Comparison of ENCODE assay signal across 19 cellular contexts in genomic region chr12:162467-163307, GRCh38. TPM values are rescaled to one million over a fixed set of nuclear protein-coding genes. Genes with fewer than 3 reads are reported as not detected.
DNase-seq lines count a peak whose midpoint lies in the region; ATAC-seq and TF ChIP-seq lines count a peak whose summit lies in the region.
"Had no signal": no experiment of that assay in that cellular context is flagged by ENCODE, and none has a peak within 500 bp of the region (broad histone marks: within the 10 kb centered on the region; RNA-seq: fewer than 3 reads in every experiment).

No MANE protein-coding gene starts in this region.

- H3K9me2 ChIP-seq in GM23338 (ENCODE audit: insufficient read depth): no peaks in the 10 kb centered on the region

- H3K27ac ChIP-seq in GM23338 (ENCODE audit: low read depth) (no peak overlapping the region), testis (no peak overlapping the region), prostate gland (no peak overlapping the region)
- H3K27ac ChIP-seq: gastroesophageal sphincter, uterus had no signal

- H3F3A ChIP-seq in GM23338 (replicated peaks; ENCODE audit: low read depth): no peaks in the 10 kb centered on the region

- H3K9me3 Mint-ChIP-seq in GM23338: peaks cover 3% of the 10 kb centered on the region; the same call in 1 of the 3 replicates
- no peaks in the 10 kb centered on the region for H3K9me3 Mint-ChIP-seq in activated naive CD8-positive, alpha-beta T cell treated with anti-CD3 and anti-CD28 coated beads for 36 hours
- H3K9me3 Mint-ChIP-seq: activated CD4-positive, alpha-beta T cell treated with anti-CD3 and anti-CD28 coated beads, Interleukin-2, amount 10 ng/mL, durations not matched to agents 7 days and 5 days had no signal

- no peak overlapping the region for H3K4me2 ChIP-seq in GM23338

- H3K9me3 ChIP-seq in testis: no peaks in the 10 kb centered on the region
- H3K9me3 ChIP-seq in prostate gland: no peaks in the 10 kb centered on the region
- H3K9me3 ChIP-seq: gastroesophageal sphincter, uterus had no signal

- ATAC-seq in GM23338: peak; percentile 48
- ATAC-seq: gastroesophageal sphincter had no signal

- H3K27me3 ChIP-seq in GM23338 (ENCODE audit: insufficient read depth) (no peaks in the 10 kb centered on the region), testis (no peaks in the 10 kb centered on the region), prostate gland (replicated peaks; ENCODE audit: insufficient read depth) (no peaks in the 10 kb centered on the region)
- H3K27me3 ChIP-seq: uterus had no signal

- H3K36me3 ChIP-seq in GM23338 (ENCODE audit: insufficient read depth) (no peaks in the 10 kb centered on the region), testis (ENCODE audit: low read depth, missing control alignments) (no peaks in the 10 kb centered on the region), prostate gland (no peaks in the 10 kb centered on the region)
- H3K36me3 ChIP-seq: gastroesophageal sphincter, uterus had no signal

- H2AFZ ChIP-seq in GM23338: no peak overlapping the region

- H3K27me3 Mint-ChIP-seq in GM23338 (ENCODE audit: insufficient read depth, low read depth, poor library complexity): peaks cover 16% of the 10 kb centered on the region
- H3K27me3 Mint-ChIP-seq in activated naive CD8-positive, alpha-beta T cell treated with anti-CD3 and anti-CD28 coated beads for 36 hours: no peaks in the 10 kb centered on the region
- H3K27me3 Mint-ChIP-seq: activated CD4-positive, alpha-beta T cell treated with anti-CD3 and anti-CD28 coated beads, Interleukin-2, amount 10 ng/mL, durations not matched to agents 7 days and 5 days had no signal

- intact Hi-C loops in testis (cut with DNase I; ENCODE audit: low total_unique reads): no loop called here
- intact Hi-C loops in prostate gland (cut with DNase I): no loop called here

- H3K4me1 ChIP-seq in GM23338 (ENCODE audit: insufficient read depth) (no peaks in the 10 kb centered on the region; the same call in 1 of the 2 replicates), testis (no peaks in the 10 kb centered on the region), prostate gland (replicated peaks) (no peaks in the 10 kb centered on the region)
- H3K4me1 ChIP-seq: gastroesophageal sphincter, uterus had no signal

- H3K4me1 Mint-ChIP-seq in GM23338: peaks cover 18% of the 10 kb centered on the region
- no peaks in the 10 kb centered on the region for H3K4me1 Mint-ChIP-seq in activated naive CD8-positive, alpha-beta T cell treated with anti-CD3 and anti-CD28 coated beads for 36 hours
- H3K4me1 Mint-ChIP-seq: activated CD4-positive, alpha-beta T cell treated with anti-CD3 and anti-CD28 coated beads, Interleukin-2, amount 10 ng/mL, durations not matched to agents 7 days and 5 days had no signal

- no peaks in the 10 kb centered on the region; the same call in 1 of the 2 replicates for H4K20me1 ChIP-seq in GM23338 (replicated peaks; ENCODE audit: insufficient read depth)

- no peaks in the 10 kb centered on the region; the same call in 2 of the 3 replicates for H3K36me3 Mint-ChIP-seq in GM23338 (ENCODE audit: low read depth)
- no peaks in the 10 kb centered on the region for H3K36me3 Mint-ChIP-seq in activated naive CD8-positive, alpha-beta T cell treated with anti-CD3 and anti-CD28 coated beads for 36 hours

- TF ChIP-seq POLR2A in erythroblast (IDR thresholded peaks at IDR 0.05; ENCODE audit: low read length) (no peak), testis (IDR thresholded peaks at IDR 0.05) (no peak), prostate gland (IDR thresholded peaks at IDR 0.05) (no peak)

- H3K27ac Mint-ChIP-seq in GM23338: no peak overlapping the region
- no peak overlapping the region for H3K27ac Mint-ChIP-seq in activated naive CD8-positive, alpha-beta T cell treated with anti-CD3 and anti-CD28 coated beads for 36 hours
- H3K27ac Mint-ChIP-seq: activated CD4-positive, alpha-beta T cell treated with anti-CD3 and anti-CD28 coated beads, Interleukin-2, amount 10 ng/mL, durations not matched to agents 7 days and 5 days had no signal

- no peak overlapping the region for H3K4me3 ChIP-seq in GM23338
- H3K4me3 ChIP-seq in testis: no peak overlapping the region
- H3K4me3 ChIP-seq in prostate gland: no peak overlapping the region
- H3K4me3 ChIP-seq: gastroesophageal sphincter, uterus had no signal

- H3K79me2 ChIP-seq in GM23338 (replicated peaks; ENCODE audit: insufficient read depth): no peaks in the 10 kb centered on the region

- H3K4me3 Mint-ChIP-seq in GM23338: no peak overlapping the region
- H3K4me3 Mint-ChIP-seq in activated naive CD8-positive, alpha-beta T cell treated with anti-CD3 and anti-CD28 coated beads for 36 hours: no peak overlapping the region
- H3K4me3 Mint-ChIP-seq: activated CD4-positive, alpha-beta T cell treated with anti-CD3 and anti-CD28 coated beads, Interleukin-2, amount 10 ng/mL, durations not matched to agents 7 days and 5 days had no signal

- WGBS in testis, 2 donors: 60 to 81% methylated on average over 17 to 18 of the region's 18 CpGs
- WGBS in prostate gland: 70% methylated on average over 18 of the region's 18 CpGs

- peak; percentile 69 for DNase-seq in D341Med (ENCODE audit: low spot score)
- DNase-seq in GM23338 (ENCODE audit: low spot score): peak; percentile 35
- peak; percentile 4 for DNase-seq in NCI-H524 treated with DMSO at 0.1 percent for 48 hours (lab: John Stamatoyannopoulos, UW)
- peak; percentile 39 to 48 for DNase-seq in erythroblast (lab: John Stamatoyannopoulos, UW)
- no peak for DNase-seq in testis
- DNase-seq in activated naive CD8-positive, alpha-beta T cell treated with anti-CD3 and anti-CD28 coated beads for 36 hours: no peak
- no peak for DNase-seq in prostate gland (ENCODE audit: low spot score)
- no peak for DNase-seq in NCI-H2081 treated with DMSO at 0.1 percent for 48 hours (lab: John Stamatoyannopoulos, UW)
- DNase-seq: activated CD4-positive, alpha-beta T cell treated with anti-CD3 and anti-CD28 coated beads, Interleukin-2, amount 10 ng/mL, durations not matched to agents 7 days and 5 days; AML-193; cerebellar nuclear complex; GOT3; NCI-H1092; NCI-H774; Right ventricle myocardium superior; stimulated activated naive CD4-positive, alpha-beta T cell treated with Interleukin-2 at 50 U/mL for 16 hours; uterus had no signal

- TF ChIP-seq CTCF in GM23338 (conservative IDR thresholded peaks at IDR 0.05; ENCODE audit: low read depth in 2 of 2) (no peak), testis (IDR thresholded peaks at IDR 0.05) (no peak), prostate gland (IDR thresholded peaks at IDR 0.05) (no peak)

TF ChIP-seq in GM23338, 12 proteins besides CTCF, POLR2A, EP300 and RAD21 (continues in another document):
- TF ChIP-seq STAT1 (IDR thresholded peaks at IDR 0.05; ENCODE audit: unreplicated experiment): no peak
- TF ChIP-seq CREB1 (CRISPR knock-in tag; IDR thresholded peaks at IDR 0.05; ENCODE audit: low read depth): no peak
- no peak for TF ChIP-seq POLR2AphosphoS5 (IDR thresholded peaks at IDR 0.05; ENCODE audit: low read depth)
- TF ChIP-seq EZH2 (IDR thresholded peaks at IDR 0.05; ENCODE audit: low read depth, unreplicated experiment): no peak
- TF ChIP-seq ZNF331 (CRISPR knock-in tag; IDR thresholded peaks at IDR 0.05; ENCODE audit: low read depth): no peak
- TF ChIP-seq NANOG (IDR thresholded peaks at IDR 0.05; ENCODE audit: borderline replicate concordance): no peak

RNA-seq across cellular contexts. Expression of gene SLC6A12, which starts 51.3 kb away (rescaled TPM):
- total RNA-seq in GM23338 (2014; rRNA removed; shearing (Covaris generic)): 0.56 and 2.1 TPM in 2 replicates
- polyA plus RNA-seq in GM23338 (2016; fragmentation: Nextera tagmentation; extraction: Ambion mirVana) (0.43 TPM in 1 of 2 replicates, not detected in the other), testis (ENCODE audit: insufficient read depth, low read depth, low replicate concordance) (6.4 TPM)
- total RNA-seq in testis (10 to 100 TPM in 1 of 2 donors, 1 to 10 TPM in 1; 3.8 to 12.5 TPM), prostate gland (1 to 10 TPM; 1.0 to 1.9 TPM)
- not detected for total RNA-seq in activated naive CD8-positive, alpha-beta T cell treated with anti-CD3 and anti-CD28 coated beads for 36 hours
- total RNA-seq: activated CD4-positive, alpha-beta T cell treated with anti-CD3 and anti-CD28 coated beads, Interleukin-2, amount 10 ng/mL, durations not matched to agents 7 days and 5 days; skeletal muscle tissue had no signal

Comparison
In these comparisons a context has a peak if more than half of its experiments do, and no peak if none do; other contexts are left out.
1. DNase-seq: peak in D341Med (single experiment), GM23338 (single experiment), NCI-H524 treated with DMSO at 0.1 percent for 48 hours (single experiment) and erythroblast (2 of 2); none in testis (single experiment), activated naive CD8-positive, alpha-beta T cell treated with anti-CD3 and anti-CD28 coated beads for 36 hours (single experiment), prostate gland (single experiment) and NCI-H2081 treated with DMSO at 0.1 percent for 48 hours (single experiment).